In the genomic region with DNA sequence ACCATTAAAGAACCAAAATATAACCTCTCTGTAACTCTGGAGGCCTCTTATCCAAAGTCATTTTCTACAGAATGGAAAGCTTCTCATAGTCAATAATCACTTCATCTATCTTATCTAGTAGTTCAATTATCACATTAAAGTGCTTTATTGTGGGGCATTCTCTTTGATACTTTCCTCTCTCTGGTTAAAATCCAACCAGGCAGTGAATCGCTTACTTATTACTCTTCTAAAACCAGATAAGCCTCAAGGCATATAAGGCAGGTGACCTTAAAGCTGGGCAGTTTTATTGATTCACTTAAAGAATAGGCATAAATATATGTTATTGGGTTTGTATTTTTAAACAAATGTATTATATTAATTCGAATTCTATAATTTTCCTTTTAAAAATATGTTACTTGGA, we compare ENCODE assay signal across 14 cellular contexts.
DNase-seq lines count a peak whose midpoint lies in the region; ATAC-seq and TF ChIP-seq lines count a peak whose summit lies in the region.
"Had no signal": no experiment of that assay in that cellular context is flagged by ENCODE, and none has a peak within 500 bp of the region (broad histone marks: within the 10 kb centered on the region; RNA-seq: fewer than 3 reads in every experiment).

No MANE protein-coding gene starts in this region.

- intact Hi-C loops in mucosa of descending colon (cut with DNase I, micrococcal nuclease), result no loop called here
- intact Hi-C loops in OCI-LY7 (cut with micrococcal nuclease; ENCODE audit: unreplicated experiment), result no loop called here

- DNase-seq in HT-29 (ENCODE audit: low spot score) (peak; percentile 5), hepatocyte (ENCODE audit: low spot score) (peak; percentile 26), mucosa of descending colon (peak in 1 of 3 donors; percentile 18), HCEC 1CT (no peak), OCI-LY7 (ENCODE audit: low spot score) (no peak)
- no peak for DNase-seq in stimulated activated naive CD8-positive, alpha-beta T cell treated with anti-CD3 and anti-CD28 coated beads, Interleukin-15, Interleukin-2, amounts not matched to agents 100 U/mL and 50 U/mL, for 24 hours
- DNase-seq: C1 segment of cervical spinal cord; CD4-positive, alpha-beta T cell; DMS153; DND-41; GDM1; GOT3; H9 had no signal

- no peak overlapping the region for H3K4me3 ChIP-seq in hepatocyte
- no peak overlapping the region for H3K4me3 ChIP-seq in mucosa of descending colon
- no peak overlapping the region for H3K4me3 ChIP-seq in OCI-LY7 (ENCODE audit: low read depth, low read length, poor library complexity, severe bottlenecking)

- H3K27ac ChIP-seq in hepatocyte, result no peak overlapping the region
- no peak overlapping the region for H3K27ac ChIP-seq in OCI-LY7 (ENCODE audit: low read depth, low read length, poor library complexity, severe bottlenecking)

- H2AFZ ChIP-seq in hepatocyte (no peak overlapping the region), OCI-LY7 (ENCODE audit: low read length) (no peak overlapping the region)

- ATAC-seq in mucosa of descending colon (peak; percentile 88), HG03520 (IDR thresholded peaks at IDR 0.05; ENCODE audit: unreplicated experiment) (no peak)
- ATAC-seq in stimulated activated naive CD8-positive, alpha-beta T cell treated with anti-CD3 and anti-CD28 coated beads, Interleukin-15, Interleukin-2, amounts not matched to agents 100 U/mL and 50 U/mL, for 24 hours, result no peak

- POLR2A ChIA-PET in OCI-LY7 (lab: Charles Lee), result no interaction called here

- H3K4me1 ChIP-seq in hepatocyte (ENCODE audit: insufficient read depth) (no peaks in the 10 kb centered on the region), mucosa of descending colon (ENCODE audit: low read depth) (peaks cover 4% of the 10 kb centered on the region), OCI-LY7 (ENCODE audit: insufficient read depth, low read length, poor library complexity, severe bottlenecking) (no peaks in the 10 kb centered on the region)

- no peaks in the 10 kb centered on the region for H3K9me2 ChIP-seq in hepatocyte (replicated peaks; ENCODE audit: insufficient read depth)
- no peaks in the 10 kb centered on the region for H3K9me2 ChIP-seq in OCI-LY7 (ENCODE audit: insufficient read depth, low read length)

- peak overlapping the region; percentile 40 for H3K4me2 ChIP-seq in hepatocyte
- no peak overlapping the region for H3K4me2 ChIP-seq in OCI-LY7 (ENCODE audit: low read length)

- H3K79me2 ChIP-seq in hepatocyte (no peaks in the 10 kb centered on the region), OCI-LY7 (ENCODE audit: insufficient read depth, low read depth, low read length) (no peaks in the 10 kb centered on the region)

- CTCF ChIA-PET in OCI-LY7 (lab: Charles Lee; ENCODE audit: unreplicated experiment), result no interaction called here

- H3K9me3 ChIP-seq in hepatocyte (ENCODE audit: low read depth) (no peaks in the 10 kb centered on the region), mucosa of descending colon (no peaks in the 10 kb centered on the region), OCI-LY7 (ENCODE audit: low read length) (no peaks in the 10 kb centered on the region)

- no TSS peak for BruUV-seq in OCI-LY7 (replicated peaks; lab: Mats Ljungman, UMichigan)

- 40% methylated on average over 2 of the region's 2 CpGs for WGBS in hepatocyte (ENCODE audit: low lambda C conversion rate, missing lambda C conversion rate)

- no peaks in the 10 kb centered on the region for H3K27me3 ChIP-seq in hepatocyte

- H4K20me1 ChIP-seq in hepatocyte (ENCODE audit: insufficient read depth, poor library complexity, severe bottlenecking) (no peaks in the 10 kb centered on the region), OCI-LY7 (ENCODE audit: insufficient read depth, low read length) (no peaks in the 10 kb centered on the region)

- no peak for TF ChIP-seq CTCF in hepatocyte (IDR thresholded peaks at IDR 0.05; ENCODE audit: poor library complexity)
- TF ChIP-seq CTCF in mucosa of descending colon (IDR thresholded peaks at IDR 0.05), result no peak
- no peak for TF ChIP-seq CTCF in OCI-LY7 (conservative IDR thresholded peaks at IDR 0.05; ENCODE audit: low read length)

- no peaks in the 10 kb centered on the region for H3K36me3 ChIP-seq in hepatocyte (replicated peaks; ENCODE audit: insufficient read depth, low read depth)
- no peaks in the 10 kb centered on the region for H3K36me3 ChIP-seq in mucosa of descending colon (ENCODE audit: low read depth)
- no peaks in the 10 kb centered on the region for H3K36me3 ChIP-seq in OCI-LY7 (ENCODE audit: insufficient read depth, low read length)

Comparison
In these comparisons a context has a peak if more than half of its experiments do, and no peak if none do; other contexts are left out.
1. DNase-seq: peak in HT-29 (single experiment) and hepatocyte (single experiment); none in HCEC 1CT (single experiment), OCI-LY7 (single experiment) and stimulated activated naive CD8-positive, alpha-beta T cell treated with anti-CD3 and anti-CD28 coated beads, Interleukin-15, Interleukin-2, amounts not matched to agents 100 U/mL and 50 U/mL, for 24 hours (single experiment).